Comparison of ENCODE assay signal across 35 cellular contexts in genomic region chr1:35773711-35774110, GRCh38. TPM values are rescaled to one million over a fixed set of nuclear protein-coding genes. Genes with fewer than 3 reads are reported as not detected.
"Had no signal": no experiment of that assay in that cellular context is flagged by ENCODE, and none has a peak within 500 bp of the region (broad histone marks: within the 10 kb centered on the region; RNA-seq: fewer than 3 reads in every experiment).

No MANE protein-coding gene starts in this region.

- H3K9me3 ChIP-seq: adrenal gland, body of pancreas, breast epithelium had no signal

- H3K27ac ChIP-seq: adrenal gland, body of pancreas, brain microvascular endothelial cell, breast epithelium, cardiac muscle cell, VCaP had no signal

- H3K4me3 ChIP-seq: adrenal gland, body of pancreas, breast epithelium, cardiac muscle cell had no signal

- ATAC-seq: activated CD8-positive, alpha-beta T cell treated with anti-CD3 and anti-CD28 coated beads for 36 hours; activated naive CD4-positive, alpha-beta T cell treated with anti-CD3 and anti-CD28 coated beads, Interleukin-2, amount 50 U/mL, for 72 hours; activated T-cell treated with anti-CD3 and anti-CD28 coated beads, Interleukin-2, amount 50 U/mL, for 4 hours; activated T-cell treated with anti-CD3 and anti-CD28 coated beads, Interleukin-2, amount 50 U/mL, for 72 hours; activated T-helper 17 cell treated with anti-CD3 and anti-CD28 coated beads, Interleukin-2, amount 50 U/mL, for 72 hours; body of pancreas had no signal

- H3K36me3 ChIP-seq: adrenal gland, brain microvascular endothelial cell, breast epithelium, cardiac muscle cell had no signal

- DNase-seq: activated B cell treated with CpG ODN at 0.5 μM for 24 hours; activated CD4-positive, alpha-beta memory T cell treated with anti-CD3 and anti-CD28 coated beads for 36 hours; activated CD4-positive, alpha-beta T cell treated with anti-CD3 and anti-CD28 coated beads for 4 hours; activated CD4-positive, alpha-beta T cell treated with anti-CD3 and anti-CD28 coated beads, Interleukin-2, amount 10 ng/mL, durations not matched to agents 24 days and 14 days; activated CD4-positive, alpha-beta T cell treated with anti-CD3 and anti-CD28 coated beads, Interleukin-2, amount 50 U/mL, for 1 hour; activated CD4-positive, alpha-beta T cell treated with anti-CD3 and anti-CD28 coated beads, Interleukin-2, amount 50 U/mL, for 4 hours; activated CD4-positive, CD25-positive, alpha-beta regulatory T cell treated with anti-CD3 and anti-CD28 coated beads, Interleukin-2, amount 50 U/mL, for 72 hours; activated CD8-positive, alpha-beta memory T cell treated with anti-CD3 and anti-CD28 coated beads, Interleukin-2, amount 50 U/mL, for 4 hours; activated CD8-positive, alpha-beta T cell treated with anti-CD3 and anti-CD28 coated beads for 36 hours; activated effector memory CD4-positive, alpha-beta T cell treated with anti-CD3 and anti-CD28 coated beads, Interleukin-2, amount 50 U/mL, for 16 hours; activated gamma-delta T cell treated with Interleukin-2 at 50 U/mL for 16 hours; activated naive CD4-positive, alpha-beta T cell; activated naive CD4-positive, alpha-beta T cell treated with anti-CD3 and anti-CD28 coated beads for 36 hours; activated naive CD4-positive, alpha-beta T cell treated with anti-CD3 and anti-CD28 coated beads, Interleukin-2, amount 50 U/mL, for 16 hours; activated naive CD8-positive, alpha-beta T cell treated with anti-CD3 and anti-CD28 coated beads for 36 hours; activated T-cell treated with anti-CD3 and anti-CD28 coated beads for 4 hours; activated T-cell treated with anti-CD3 and anti-CD28 coated beads, Interleukin-2, amount 50 U/mL, for 1 hour; activated T-cell treated with anti-CD3 and anti-CD28 coated beads, Interleukin-2, amount 50 U/mL, for 4 hours; activated T-cell treated with anti-CD3 and anti-CD28 coated beads, Interleukin-2, amount 50 U/mL, for 72 hours; adrenal gland; amniotic stem cell; aorta; body of pancreas; brain microvascular endothelial cell; caudate nucleus; T-helper 1 cell; T-helper 2 cell; T-helper 9 cell had no signal

- FAIRE-seq: astrocyte, TTC549 had no signal

- H3K27me3 ChIP-seq: adrenal gland, body of pancreas, brain microvascular endothelial cell, breast epithelium, cardiac muscle cell had no signal

- H3K4me1 ChIP-seq: breast epithelium had no signal

RNA-seq across cellular contexts. Expression of gene CLSPN, which starts 3.9 kb away (rescaled TPM):
- total RNA-seq: body of pancreas had no signal
- polyA plus RNA-seq: aorta had no signal
